11 cellular contexts compared by ENCODE assay signal in genomic region chr13:75299913-75300862, GRCh38.
A peak's percentile ranks its signal among the peaks of the same experiment; 100 is the strongest.
DNase-seq lines count a peak whose midpoint lies in the region; ATAC-seq, FAIRE-seq and TF ChIP-seq lines count a peak whose summit lies in the region.
"Had no signal": no experiment of that assay in that cellular context is flagged by ENCODE, and none has a peak within 500 bp of the region (broad histone marks: within the 10 kb centered on the region; RNA-seq: fewer than 3 reads in every experiment).

No MANE protein-coding gene starts in this region.

- FAIRE-seq in D721Med (lab: Jason Lieb, UNC) = no peak
- FAIRE-seq: K562 had no signal

- TF ChIP-seq CTCF in fibroblast of mammary gland (conservative IDR thresholded peaks at IDR 0.05; ENCODE audit: control insufficient read depth, insufficient read depth, low read depth, low read length) = no peak
- no peak for TF ChIP-seq CTCF in D721Med (IDR thresholded peaks at IDR 0.05; ENCODE audit: insufficient read depth, missing control alignments)
- TF ChIP-seq CTCF in GM23338 (conservative IDR thresholded peaks at IDR 0.05; ENCODE audit: low read depth in 2 of 2) = no peak

- H3K4me1 Mint-ChIP-seq in GM23338 = no peaks in the 10 kb centered on the region

- no peak overlapping the region for H3K4me3 Mint-ChIP-seq in GM23338

- no peak overlapping the region for H3K4me2 ChIP-seq in GM23338

- no peaks in the 10 kb centered on the region for H3F3A ChIP-seq in GM23338 (replicated peaks; ENCODE audit: low read depth)

- no peaks in the 10 kb centered on the region for H3K79me2 ChIP-seq in GM23338 (replicated peaks; ENCODE audit: insufficient read depth)

- DNase-seq in GM03348 (ENCODE audit: low spot score) = peak; percentile 24
- peak; percentile 73 for DNase-seq in fibroblast of mammary gland (ENCODE audit: low read depth)
- no peak for DNase-seq in stimulated activated CD4-positive, alpha-beta T cell treated with anti-CD3 and anti-CD28 coated beads, Interleukin-1b, Interleukin-23, amount 100 ng/mL, for 48 hours
- no peak for DNase-seq in D721Med (ENCODE audit: insufficient read length, low spot score)
- DNase-seq in GM23338 (ENCODE audit: low spot score) = no peak
- DNase-seq in ACHN = no peak
- DNase-seq: anterior cingulate cortex had no signal

- no peak overlapping the region for H2AFZ ChIP-seq in GM23338

- H3K36me3 ChIP-seq in GM23338 (ENCODE audit: insufficient read depth) = no peaks in the 10 kb centered on the region

- no peaks in the 10 kb centered on the region for H3K9me2 ChIP-seq in GM23338 (ENCODE audit: insufficient read depth)

- H3K9me3 Mint-ChIP-seq in GM23338 = no peaks in the 10 kb centered on the region

- ATAC-seq in GM21423 (IDR thresholded peaks at IDR 0.05; ENCODE audit: unreplicated experiment) = peak; percentile 62
- ATAC-seq in HG03442 (IDR thresholded peaks at IDR 0.05; ENCODE audit: unreplicated experiment) = peak; percentile 82
- no peak for ATAC-seq in GM23338
- ATAC-seq: K562, sciatic nerve had no signal

- in situ Hi-C loops in ACHN (cut with HindIII; ENCODE audit: low pct_ligation_motif_present, low pct_unique_long_range_greater_than_20kb, low sequenced_read_pairs) = no loop called here

- no peaks in the 10 kb centered on the region for H3K27me3 ChIP-seq in GM23338 (ENCODE audit: insufficient read depth)

- H4K20me1 ChIP-seq in GM23338 (replicated peaks; ENCODE audit: insufficient read depth) = no peaks in the 10 kb centered on the region

- H3K36me3 Mint-ChIP-seq in GM23338 (ENCODE audit: low read depth) = peaks cover 2% of the 10 kb centered on the region; the same call in 1 of the 3 replicates

- H3K4me3 ChIP-seq in fibroblast of mammary gland (ENCODE audit: control insufficient read depth, low read depth, low read length) = no peak overlapping the region
- H3K4me3 ChIP-seq in GM23338 = no peak overlapping the region
- H3K4me3 ChIP-seq: K562 had no signal

- no peaks in the 10 kb centered on the region for H3K4me1 ChIP-seq in GM23338 (ENCODE audit: insufficient read depth)

- H3K27ac ChIP-seq in GM23338 (ENCODE audit: low read depth) = no peak overlapping the region

- H3K27ac Mint-ChIP-seq in GM23338 = no peak overlapping the region

- H3K27me3 Mint-ChIP-seq in GM23338 (ENCODE audit: insufficient read depth, low read depth, poor library complexity) = no peaks in the 10 kb centered on the region

TF ChIP-seq in GM23338, 12 proteins besides CTCF, POLR2A, EP300 and RAD21:
- no peak for TF ChIP-seq CREB1 (CRISPR knock-in tag; IDR thresholded peaks at IDR 0.05; ENCODE audit: low read depth)
- TF ChIP-seq POLR2AphosphoS5 (IDR thresholded peaks at IDR 0.05; ENCODE audit: low read depth) = no peak
- TF ChIP-seq ETS1 (IDR thresholded peaks at IDR 0.05) = no peak
- TF ChIP-seq ZNF462 (CRISPR knock-in tag; IDR thresholded peaks at IDR 0.05) = no peak

Comparison
In these comparisons a context has a peak if more than half of its experiments do, and no peak if none do; other contexts are left out.
1. DNase-seq: peak in GM03348 (single experiment) and fibroblast of mammary gland (single experiment); none in stimulated activated CD4-positive, alpha-beta T cell treated with anti-CD3 and anti-CD28 coated beads, Interleukin-1b, Interleukin-23, amount 100 ng/mL, for 48 hours (single experiment), D721Med (single experiment), GM23338 (single experiment) and ACHN (single experiment).